ENCODE assay signal across 1 cellular context in genomic region chr18:13565228-13565627, GRCh38.
TF ChIP-seq lines count a peak whose summit lies in the region.

No MANE protein-coding gene starts in this region.

TF ChIP-seq in GM12878, 131 proteins besides CTCF, POLR2A, EP300 and RAD21 (continued from another document):
- TF ChIP-seq LARP7 (IDR thresholded peaks at IDR 0.05) (0 out of 2 replicates have a peak, but pooled peaks have one; percentile 36), ZSCAN29 (IDR thresholded peaks at IDR 0.05) (no peak), PML (IDR thresholded peaks at IDR 0.05; ENCODE audit: low read length) (no peak), IKZF2 (IDR thresholded peaks at IDR 0.05) (no peak)
